Comparison of ENCODE assay signal across 11 cellular contexts in the genomic region with DNA sequence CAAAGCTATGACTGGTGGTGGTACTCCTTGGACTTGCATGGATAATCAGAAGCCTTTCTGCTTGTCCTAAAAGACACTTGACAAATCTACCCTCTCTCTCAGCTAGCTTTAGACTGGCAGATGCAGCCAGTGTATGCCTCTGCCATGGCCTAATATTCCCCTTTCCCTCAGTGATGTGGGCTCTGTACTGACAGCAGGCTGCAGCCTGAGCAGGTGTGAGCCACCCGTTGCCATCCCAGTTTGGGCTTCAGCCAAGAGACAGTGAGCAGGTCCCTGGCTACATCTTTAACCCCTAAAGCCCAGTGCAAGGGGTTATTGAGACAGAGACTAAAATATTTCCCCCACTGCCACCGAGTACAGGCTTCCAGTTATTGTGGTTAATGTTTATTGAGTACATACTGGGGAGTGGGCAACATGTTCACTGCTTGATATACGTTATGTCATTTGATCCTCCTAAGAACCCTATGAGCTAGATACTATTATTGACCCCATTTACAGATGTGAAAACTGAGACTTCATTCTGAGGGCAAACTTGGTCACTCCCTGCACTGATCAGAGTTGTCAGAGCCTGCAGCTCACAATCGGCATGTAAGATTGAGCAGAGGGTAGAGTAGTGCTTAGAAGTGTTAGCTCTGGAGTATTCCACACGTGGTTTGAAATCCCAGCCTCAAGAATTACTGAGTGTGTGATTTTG.
A peak's percentile ranks its signal among the peaks of the same experiment; 100 is the strongest.
DNase-seq lines count a peak whose midpoint lies in the region; ATAC-seq and TF ChIP-seq lines count a peak whose summit lies in the region.
"Had no signal": no experiment of that assay in that cellular context is flagged by ENCODE, and none has a peak within 500 bp of the region (broad histone marks: within the 10 kb centered on the region; RNA-seq: fewer than 3 reads in every experiment).

No MANE protein-coding gene starts in this region.

- no peak overlapping the region for H3K4me3 Mint-ChIP-seq in memory B cell
- H3K4me3 Mint-ChIP-seq: H9, neural crest cell had no signal

- H3K4me1 Mint-ChIP-seq in memory B cell: peaks cover 6% of the 10 kb centered on the region

- H3K27me3 Mint-ChIP-seq in memory B cell: no peaks in the 10 kb centered on the region

- no peak for ATAC-seq in memory B cell (ENCODE audit: low read depth)
- ATAC-seq: foreskin keratinocyte had no signal

- no peaks in the 10 kb centered on the region for H3K9me3 Mint-ChIP-seq in memory B cell
- H3K9me3 Mint-ChIP-seq: H9, neural crest cell had no signal

- POLR2A ChIA-PET in HEK293T (lab: Yijun Ruan, JAX): no interaction called here

- peaks cover 2% of the 10 kb centered on the region for H3K36me3 Mint-ChIP-seq in memory B cell

- peak; percentile 29 for DNase-seq in NCI-H187 treated with DMSO at 0.1 percent for 48 hours (lab: John Stamatoyannopoulos, UW)
- no peak for DNase-seq in NCI-H187 (lab: John Stamatoyannopoulos, UW)
- DNase-seq in NCI-H1105 (lab: John Stamatoyannopoulos, UW): peak; percentile 47
- DNase-seq in RPMI8226: peak; percentile 90
- DNase-seq in memory B cell (ENCODE audit: low spot score in 2 of 2): no peak
- DNase-seq in NOMO-1 treated with dmso at 0.1 percent for 144 hours (lab: John Stamatoyannopoulos, UW; ENCODE audit: unreplicated experiment): no peak
- DNase-seq in amygdala (lab: John Stamatoyannopoulos, UW): no peak
- no peak for DNase-seq in HEK293T (ENCODE audit: extremely low spot score)
- DNase-seq: foreskin keratinocyte, H9 had no signal

- peak overlapping the region; percentile 2 for H3K27ac Mint-ChIP-seq in memory B cell

- CTCF ChIA-PET in HEK293T (lab: Yijun Ruan, JAX): interaction anchor here (0.7 to 1.0 kb wide), 2 partner anchors 16 to 60 kb away, joined by 3 to 4 read pairs; no protein-coding TSS in a partner anchor

TF ChIP-seq in HEK293T, 16 proteins besides CTCF, POLR2A, EP300 and RAD21:
- TF ChIP-seq SP1 (IDR thresholded peaks at IDR 0.05) (no peak), SUZ12 (IDR thresholded peaks at IDR 0.05) (no peak), PKNOX1 (IDR thresholded peaks at IDR 0.05) (no peak), ARNT (IDR thresholded peaks at IDR 0.05) (no peak), NFRKB (IDR thresholded peaks at IDR 0.05) (no peak), HDGF (IDR thresholded peaks at IDR 0.05; ENCODE audit: borderline replicate concordance) (no peak), ZNF384 (IDR thresholded peaks at IDR 0.05) (no peak), BHLHE40 (IDR thresholded peaks at IDR 0.05; ENCODE audit: borderline replicate concordance) (no peak), TARDBP (IDR thresholded peaks at IDR 0.05) (no peak), L3MBTL2 (conservative IDR thresholded peaks at IDR 0.05) (no peak), ELF4 (IDR thresholded peaks at IDR 0.05) (no peak), FOXK2 (IDR thresholded peaks at IDR 0.05) (no peak), LEF1 (IDR thresholded peaks at IDR 0.05; ENCODE audit: borderline replicate concordance) (no peak), FOXM1 (IDR thresholded peaks at IDR 0.05; ENCODE audit: borderline replicate concordance) (no peak)

Comparison
In these comparisons a context has a peak if more than half of its experiments do, and no peak if none do; other contexts are left out.
1. DNase-seq: peak in NCI-H187 treated with DMSO at 0.1 percent for 48 hours (single experiment), NCI-H1105 (single experiment) and RPMI8226 (single experiment); none in NCI-H187 (0 of 2), memory B cell (0 of 2), NOMO-1 treated with dmso at 0.1 percent for 144 hours (single experiment), amygdala (0 of 56) and HEK293T (single experiment).